In genomic region chr13:77386880-77387606, GRCh38 we compare ENCODE assay signal across 2 cellular contexts.
TF ChIP-seq lines count a peak whose summit lies in the region.

No MANE protein-coding gene starts in this region.

TF ChIP-seq in HepG2, 621 proteins besides CTCF, POLR2A, EP300 and RAD21:
- TF ChIP-seq, protein P1, sequence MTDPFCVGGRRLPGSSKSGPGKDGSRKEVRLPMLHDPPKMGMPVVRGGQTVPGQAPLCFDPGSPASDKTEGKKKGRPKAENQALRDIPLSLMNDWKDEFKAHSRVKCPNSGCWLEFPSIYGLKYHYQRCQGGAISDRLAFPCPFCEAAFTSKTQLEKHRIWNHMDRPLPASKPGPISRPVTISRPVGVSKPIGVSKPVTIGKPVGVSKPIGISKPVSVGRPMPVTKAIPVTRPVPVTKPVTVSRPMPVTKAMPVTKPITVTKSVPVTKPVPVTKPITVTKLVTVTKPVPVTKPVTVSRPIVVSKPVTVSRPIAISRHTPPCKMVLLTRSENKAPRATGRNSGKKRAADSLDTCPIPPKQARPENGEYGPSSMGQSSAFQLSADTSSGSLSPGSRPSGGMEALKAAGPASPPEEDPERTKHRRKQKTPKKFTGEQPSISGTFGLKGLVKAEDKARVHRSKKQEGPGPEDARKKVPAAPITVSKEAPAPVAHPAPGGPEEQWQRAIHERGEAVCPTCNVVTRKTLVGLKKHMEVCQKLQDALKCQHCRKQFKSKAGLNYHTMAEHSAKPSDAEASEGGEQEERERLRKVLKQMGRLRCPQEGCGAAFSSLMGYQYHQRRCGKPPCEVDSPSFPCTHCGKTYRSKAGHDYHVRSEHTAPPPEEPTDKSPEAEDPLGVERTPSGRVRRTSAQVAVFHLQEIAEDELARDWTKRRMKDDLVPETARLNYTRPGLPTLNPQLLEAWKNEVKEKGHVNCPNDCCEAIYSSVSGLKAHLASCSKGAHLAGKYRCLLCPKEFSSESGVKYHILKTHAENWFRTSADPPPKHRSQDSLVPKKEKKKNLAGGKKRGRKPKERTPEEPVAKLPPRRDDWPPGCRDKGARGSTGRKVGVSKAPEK (CRISPR knock-in tag; IDR thresholded peaks at IDR 0.05; ENCODE audit: borderline replicate concordance) = no peak
- no peak for TF ChIP-seq TCF12 (IDR thresholded peaks at IDR 0.05)
- TF ChIP-seq TCF12 (CRISPR knock-in tag; IDR thresholded peaks at IDR 0.05) = no peak
- TF ChIP-seq ZNF598 (CRISPR knock-in tag; IDR thresholded peaks at IDR 0.05; ENCODE audit: borderline replicate concordance) = no peak
- no peak for TF ChIP-seq CHD4 (IDR thresholded peaks at IDR 0.05; ENCODE audit: borderline replicate concordance, low read length)
- no peak for TF ChIP-seq POGZ (CRISPR knock-in tag; IDR thresholded peaks at IDR 0.05)
- no peak for TF ChIP-seq ZSCAN25 (CRISPR knock-in tag; IDR thresholded peaks at IDR 0.05)
- no peak for TF ChIP-seq ZNF883 (CRISPR knock-in tag; IDR thresholded peaks at IDR 0.05; ENCODE audit: not compliant biosample characterization)
- TF ChIP-seq GTF2F1 (IDR thresholded peaks at IDR 0.05; ENCODE audit: low read length) = no peak
- TF ChIP-seq, protein P2, sequence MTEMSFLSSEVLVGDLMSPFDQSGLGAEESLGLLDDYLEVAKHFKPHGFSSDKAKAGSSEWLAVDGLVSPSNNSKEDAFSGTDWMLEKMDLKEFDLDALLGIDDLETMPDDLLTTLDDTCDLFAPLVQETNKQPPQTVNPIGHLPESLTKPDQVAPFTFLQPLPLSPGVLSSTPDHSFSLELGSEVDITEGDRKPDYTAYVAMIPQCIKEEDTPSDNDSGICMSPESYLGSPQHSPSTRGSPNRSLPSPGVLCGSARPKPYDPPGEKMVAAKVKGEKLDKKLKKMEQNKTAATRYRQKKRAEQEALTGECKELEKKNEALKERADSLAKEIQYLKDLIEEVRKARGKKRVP (CRISPR knock-in tag; IDR thresholded peaks at IDR 0.05) = no peak
- TF ChIP-seq ZNF263 (CRISPR knock-in tag; IDR thresholded peaks at IDR 0.05) = no peak
- no peak for TF ChIP-seq ZNF224 (CRISPR knock-in tag; IDR thresholded peaks at IDR 0.05)
- TF ChIP-seq, protein P3, sequence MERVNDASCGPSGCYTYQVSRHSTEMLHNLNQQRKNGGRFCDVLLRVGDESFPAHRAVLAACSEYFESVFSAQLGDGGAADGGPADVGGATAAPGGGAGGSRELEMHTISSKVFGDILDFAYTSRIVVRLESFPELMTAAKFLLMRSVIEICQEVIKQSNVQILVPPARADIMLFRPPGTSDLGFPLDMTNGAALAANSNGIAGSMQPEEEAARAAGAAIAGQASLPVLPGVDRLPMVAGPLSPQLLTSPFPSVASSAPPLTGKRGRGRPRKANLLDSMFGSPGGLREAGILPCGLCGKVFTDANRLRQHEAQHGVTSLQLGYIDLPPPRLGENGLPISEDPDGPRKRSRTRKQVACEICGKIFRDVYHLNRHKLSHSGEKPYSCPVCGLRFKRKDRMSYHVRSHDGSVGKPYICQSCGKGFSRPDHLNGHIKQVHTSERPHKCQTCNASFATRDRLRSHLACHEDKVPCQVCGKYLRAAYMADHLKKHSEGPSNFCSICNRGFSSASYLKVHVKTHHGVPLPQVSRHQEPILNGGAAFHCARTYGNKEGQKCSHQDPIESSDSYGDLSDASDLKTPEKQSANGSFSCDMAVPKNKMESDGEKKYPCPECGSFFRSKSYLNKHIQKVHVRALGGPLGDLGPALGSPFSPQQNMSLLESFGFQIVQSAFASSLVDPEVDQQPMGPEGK (CRISPR knock-in tag; IDR thresholded peaks at IDR 0.05) = no peak
- TF ChIP-seq SSRP1 (CRISPR knock-in tag; IDR thresholded peaks at IDR 0.05) = no peak
- no peak for TF ChIP-seq HBP1 (CRISPR knock-in tag; IDR thresholded peaks at IDR 0.05; ENCODE audit: low read depth)
- TF ChIP-seq ATF6 (CRISPR knock-in tag; conservative IDR thresholded peaks at IDR 0.05) = no peak
- no peak for TF ChIP-seq ZNF83 (CRISPR knock-in tag; IDR thresholded peaks at IDR 0.05; ENCODE audit: borderline replicate concordance)

TF ChIP-seq in IMR-90, 13 proteins besides CTCF, POLR2A, EP300 and RAD21 (continued from another document):
- TF ChIP-seq SMC3 (IDR thresholded peaks at IDR 0.05; ENCODE audit: low read depth, low read length) (no peak), CHD1 (IDR thresholded peaks at IDR 0.05; ENCODE audit: low read depth, low read length) (no peak), CEBPB (IDR thresholded peaks at IDR 0.05; ENCODE audit: low read depth, low read length) (no peak), MXI1 (IDR thresholded peaks at IDR 0.05; ENCODE audit: borderline replicate concordance, low read depth, low read length) (no peak), MAFK (IDR thresholded peaks at IDR 0.05; ENCODE audit: low read depth, low read length) (no peak), RFX5 (IDR thresholded peaks at IDR 0.05; ENCODE audit: low read depth, low read length) (no peak)
- TF ChIP-seq, protein P4, sequence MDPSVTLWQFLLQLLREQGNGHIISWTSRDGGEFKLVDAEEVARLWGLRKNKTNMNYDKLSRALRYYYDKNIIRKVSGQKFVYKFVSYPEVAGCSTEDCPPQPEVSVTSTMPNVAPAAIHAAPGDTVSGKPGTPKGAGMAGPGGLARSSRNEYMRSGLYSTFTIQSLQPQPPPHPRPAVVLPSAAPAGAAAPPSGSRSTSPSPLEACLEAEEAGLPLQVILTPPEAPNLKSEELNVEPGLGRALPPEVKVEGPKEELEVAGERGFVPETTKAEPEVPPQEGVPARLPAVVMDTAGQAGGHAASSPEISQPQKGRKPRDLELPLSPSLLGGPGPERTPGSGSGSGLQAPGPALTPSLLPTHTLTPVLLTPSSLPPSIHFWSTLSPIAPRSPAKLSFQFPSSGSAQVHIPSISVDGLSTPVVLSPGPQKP (IDR thresholded peaks at IDR 0.05; ENCODE audit: borderline replicate concordance, low read depth, low read length) = no peak
TF ChIP-seq in IMR-90: peak in this region for 0.
